Comparison of ENCODE assay signal across 22 cellular contexts in the genomic region with DNA sequence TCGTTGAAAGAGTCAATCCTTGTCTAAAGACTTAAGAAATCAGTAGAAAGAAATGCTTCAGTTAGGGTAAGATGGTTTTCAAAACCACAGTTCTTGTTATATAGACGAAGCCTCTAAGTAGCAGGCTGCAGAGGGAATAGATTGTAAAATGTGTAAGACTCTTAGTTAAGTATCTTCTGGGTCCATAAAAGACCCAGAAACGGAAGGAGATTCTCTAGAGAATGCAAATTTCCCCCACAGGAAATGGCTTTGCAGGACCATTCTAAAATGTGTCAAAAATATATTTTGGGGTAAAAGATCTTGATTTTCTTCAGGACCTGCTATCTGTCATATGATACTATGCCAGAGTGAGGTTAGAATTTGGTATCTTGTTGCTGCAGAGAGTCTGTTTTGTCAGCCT.
"Had no signal": no experiment of that assay in that cellular context is flagged by ENCODE, and none has a peak within 500 bp of the region (broad histone marks: within the 10 kb centered on the region; RNA-seq: fewer than 3 reads in every experiment).

No MANE protein-coding gene starts in this region.

- H3K4me1 Mint-ChIP-seq: natural killer cell, neural crest cell had no signal

- H3K9me3 ChIP-seq: ovary, thoracic aorta had no signal

- H3K4me3 ChIP-seq: esophagus squamous epithelium, gastroesophageal sphincter, mucosa of descending colon, ovary, right atrium auricular region, sigmoid colon, skin epidermis, stomach, thoracic aorta, transverse colon had no signal

- H3K4me1 ChIP-seq: esophagus squamous epithelium, gastroesophageal sphincter, right atrium auricular region, sigmoid colon, stomach, transverse colon had no signal

- ATAC-seq: gastroesophageal sphincter, left lobe of liver, mucosa of descending colon, natural killer cell had no signal

- H3K27ac ChIP-seq: esophagus squamous epithelium, gastroesophageal sphincter, ovary, right atrium auricular region, sigmoid colon, skin epidermis, stomach, thoracic aorta, transverse colon had no signal

- H3K4me3 Mint-ChIP-seq: natural killer cell, neural crest cell had no signal

- H3K27ac Mint-ChIP-seq: natural killer cell had no signal

- DNase-seq: dermis blood vessel endothelial cell; esophagus squamous epithelium; foreskin fibroblast; glutamatergic neuron; islet precursor cell; mammary epithelial cell; mucosa of descending colon; natural killer cell; nucleus accumbens; ovary; sigmoid colon; stimulated activated CD4-positive, alpha-beta T cell treated with anti-CD3 and anti-CD28 coated beads, Interleukin-12 subunit alpha, Interleukin-12 subunit beta, amount 100 ng/mL, for 4 hours; stimulated activated naive CD4-positive, alpha-beta T cell; stomach; substantia nigra; transverse colon had no signal

- H3K36me3 Mint-ChIP-seq: natural killer cell had no signal

- H3K27me3 ChIP-seq: esophagus squamous epithelium, gastroesophageal sphincter, ovary, right atrium auricular region, sigmoid colon, stomach, transverse colon had no signal

- H3K36me3 ChIP-seq: esophagus squamous epithelium, gastroesophageal sphincter, ovary, right atrium auricular region, sigmoid colon, stomach, thoracic aorta, transverse colon had no signal
